Comparison of ENCODE assay signal across 1 cellular context in the genomic region with DNA sequence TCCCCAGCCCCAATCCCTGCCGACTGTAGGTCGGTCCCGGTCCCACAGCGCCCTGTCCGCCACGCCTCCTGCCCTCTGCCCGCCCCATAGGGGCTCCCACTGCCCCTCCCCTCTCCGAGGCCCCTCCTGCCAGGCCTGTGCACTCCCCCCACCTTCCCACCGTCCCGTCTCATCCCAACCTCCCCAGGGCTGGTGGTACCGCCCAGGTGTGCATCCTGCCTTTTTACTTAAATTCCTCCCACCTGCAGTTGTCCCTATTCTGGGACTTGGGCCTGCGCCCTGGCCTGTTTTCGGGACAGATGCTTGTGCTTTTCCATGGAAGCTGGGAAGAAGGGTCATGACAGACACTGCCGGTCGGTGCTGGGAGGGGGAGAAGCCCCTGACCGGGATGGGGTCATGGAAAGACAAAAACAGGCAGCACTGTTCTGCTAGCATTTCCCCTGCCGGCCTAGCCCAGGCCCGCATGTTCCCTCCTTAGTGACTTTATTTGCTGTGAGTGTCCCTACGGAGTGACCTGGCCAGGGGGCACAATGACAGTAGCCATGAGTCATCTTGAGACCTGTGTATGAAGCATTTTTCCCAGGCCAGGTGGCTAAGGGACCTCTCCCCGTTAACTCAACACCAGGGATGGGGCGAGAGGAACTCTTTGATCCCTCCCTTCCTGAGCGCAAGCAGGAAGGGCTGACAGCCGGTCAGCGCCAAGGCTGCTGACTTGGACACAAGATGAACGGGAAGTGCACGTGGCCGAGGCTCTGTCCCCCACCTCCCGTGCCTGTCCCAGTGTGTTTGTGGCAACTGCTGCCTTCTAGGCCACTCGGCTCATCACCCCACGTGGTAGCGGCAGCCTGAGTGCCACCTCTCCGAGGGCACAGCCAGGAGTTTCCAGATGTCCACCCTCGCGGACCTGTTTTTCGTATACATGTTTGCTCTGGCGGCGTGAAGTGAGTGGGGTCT.
A peak's percentile ranks its signal among the peaks of the same experiment; 100 is the strongest.
TF ChIP-seq lines count a peak whose summit lies in the region.

No MANE protein-coding gene starts in this region.

TF ChIP-seq in H1, 55 proteins besides CTCF, POLR2A, EP300 and RAD21:
- TF ChIP-seq MAX (IDR thresholded peaks at IDR 0.05), result 0 out of 2 replicates have a peak, but pooled peaks have one; percentile 36
- no peak for TF ChIP-seq SP2 (IDR thresholded peaks at IDR 0.05; ENCODE audit: low read length)
